Comparison of ENCODE assay signal across 12 cellular contexts in the genomic region with DNA sequence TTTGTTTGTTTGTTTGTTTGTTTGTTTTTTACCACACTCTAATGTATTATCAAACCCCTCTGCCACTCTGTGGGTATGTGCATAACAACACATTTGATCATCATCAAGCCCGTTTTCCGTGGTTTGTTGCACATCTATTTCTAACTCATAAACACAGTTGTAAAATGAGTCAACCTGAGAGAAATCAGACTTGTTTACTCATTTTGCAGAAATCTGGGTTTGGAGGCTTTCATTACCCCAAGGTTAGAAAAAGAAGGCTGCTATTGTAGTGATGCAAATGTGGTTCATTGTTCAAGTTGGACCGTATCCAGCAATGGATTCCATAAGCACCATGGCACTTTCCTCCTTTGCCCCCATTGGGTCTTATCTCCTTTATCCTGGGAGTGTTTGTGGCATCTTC.
A peak's percentile ranks its signal among the peaks of the same experiment; 100 is the strongest.
DNase-seq lines count a peak whose midpoint lies in the region; ATAC-seq and TF ChIP-seq lines count a peak whose summit lies in the region.
"Had no signal": no experiment of that assay in that cellular context is flagged by ENCODE, and none has a peak within 500 bp of the region (broad histone marks: within the 10 kb centered on the region; RNA-seq: fewer than 3 reads in every experiment).

No MANE protein-coding gene starts in this region.

- no TSS peak for BruUV-seq in mammary epithelial cell (replicated peaks; lab: Mats Ljungman, UMichigan)

- no peak for TF ChIP-seq CTCF in mammary epithelial cell (conservative IDR thresholded peaks at IDR 0.05 in 1 of 2, IDR thresholded peaks at IDR 0.05 in 1 of 2; ENCODE audit: extremely low read depth in 1 of 2, insufficient read depth in 1 of 2, low read depth in 1 of 2, low read length in 2 of 2)
- TF ChIP-seq CTCF in breast epithelium (IDR thresholded peaks at IDR 0.05) = no peak
- no peak for TF ChIP-seq CTCF in brain microvascular endothelial cell (IDR thresholded peaks at IDR 0.05; ENCODE audit: low read depth, low read length, missing control alignments)

- H3K27ac ChIP-seq in mammary epithelial cell (ENCODE audit: insufficient read depth, low read depth, low read length) (no peak overlapping the region), breast epithelium (no peak overlapping the region), brain microvascular endothelial cell (no peak overlapping the region)
- H3K27ac ChIP-seq: gastroesophageal sphincter, SJSA1 had no signal

- ATAC-seq in HG02759 (IDR thresholded peaks at IDR 0.05; ENCODE audit: unreplicated experiment) = peak; percentile 74
- ATAC-seq in HG03432 (IDR thresholded peaks at IDR 0.05; ENCODE audit: unreplicated experiment) = peak; percentile 84
- ATAC-seq in HG03135 (IDR thresholded peaks at IDR 0.05; ENCODE audit: unreplicated experiment) = no peak
- ATAC-seq: gastroesophageal sphincter had no signal

- CTCF ChIA-PET in mammary epithelial cell (lab: Charles Lee; ENCODE audit: low non-redundant PET) = interaction anchor here (0.6 kb wide), 1 partner anchor 481 kb away, joined by 3 read pairs; no protein-coding TSS in a partner anchor

- H3K9me3 ChIP-seq in mammary epithelial cell (replicated peaks; ENCODE audit: insufficient read depth, low read length) (no peaks in the 10 kb centered on the region), breast epithelium (no peaks in the 10 kb centered on the region)
- H3K9me3 ChIP-seq: gastroesophageal sphincter, SJSA1 had no signal

- in situ Hi-C loops in mammary epithelial cell (cut with MboI; ENCODE audit: low sequenced_read_pairs in 2 of 2) (no loop called here), brain microvascular endothelial cell (cut with HindIII; ENCODE audit: low pct_ligation_motif_present, low sequenced_read_pairs) (no loop called here)

- intact Hi-C loops in mammary epithelial cell (cut with micrococcal nuclease) (no loop called here), breast epithelium (cut with DNase I; ENCODE audit: low total_unique reads) (no loop called here)

- H3K36me3 ChIP-seq in mammary epithelial cell (ENCODE audit: insufficient read depth, low read length) (no peaks in the 10 kb centered on the region), breast epithelium (no peaks in the 10 kb centered on the region), brain microvascular endothelial cell (replicated peaks) (no peaks in the 10 kb centered on the region)
- H3K36me3 ChIP-seq: gastroesophageal sphincter, SJSA1 had no signal

- H3K9ac ChIP-seq in mammary epithelial cell (ENCODE audit: insufficient read depth, low read length) = no peak overlapping the region

- no peaks in the 10 kb centered on the region for H4K20me1 ChIP-seq in mammary epithelial cell (ENCODE audit: insufficient read depth, low read length)

- no peaks in the 10 kb centered on the region for H3K27me3 ChIP-seq in mammary epithelial cell (ENCODE audit: insufficient read depth, low read length)
- no peaks in the 10 kb centered on the region for H3K27me3 ChIP-seq in breast epithelium
- no peaks in the 10 kb centered on the region for H3K27me3 ChIP-seq in brain microvascular endothelial cell (replicated peaks)
- H3K27me3 ChIP-seq: gastroesophageal sphincter, SJSA1 had no signal

- DNase-seq in mammary epithelial cell (peak; percentile 31), breast epithelium (ENCODE audit: low spot score in 2 of 2) (no peak), renal cortical epithelial cell (ENCODE audit: low read depth) (peak; percentile 2), brain microvascular endothelial cell (no peak), HuH-7 (ENCODE audit: low spot score) (no peak)
- DNase-seq: 8988T; CD8-positive, alpha-beta memory T cell had no signal

- H3K4me2 ChIP-seq in mammary epithelial cell (ENCODE audit: insufficient read depth, low read depth, low read length) = no peak overlapping the region

- H3K4me3 ChIP-seq in mammary epithelial cell (replicated peaks in 1 of 3; ENCODE audit: insufficient read depth in 1 of 3, low read depth in 2 of 3, low read length in 3 of 3) = no peak overlapping the region
- H3K4me3 ChIP-seq in breast epithelium = no peak overlapping the region
- H3K4me3 ChIP-seq in brain microvascular endothelial cell (ENCODE audit: low read depth, low read length) = no peak overlapping the region
- H3K4me3 ChIP-seq: gastroesophageal sphincter, SJSA1 had no signal

- dilution Hi-C loops in mammary epithelial cell (cut with HindIII; ENCODE audit: low sequenced_read_pairs) = no loop called here

- 69% methylated on average over 3 of the region's 3 CpGs for WGBS in mammary epithelial cell (ENCODE audit: low coverage, missing lambda C conversion rate)

- TF ChIP-seq POLR2A in breast epithelium (IDR thresholded peaks at IDR 0.05) = no peak

- H3K4me1 ChIP-seq in mammary epithelial cell (ENCODE audit: insufficient read depth, low read length) (no peaks in the 10 kb centered on the region), breast epithelium (no peaks in the 10 kb centered on the region)
- H3K4me1 ChIP-seq: gastroesophageal sphincter, SJSA1 had no signal

- no peak overlapping the region for H2AFZ ChIP-seq in mammary epithelial cell (ENCODE audit: low read depth, low read length)

- no peaks in the 10 kb centered on the region for H3K79me2 ChIP-seq in mammary epithelial cell (ENCODE audit: insufficient read depth, low read length)

Comparison
In these comparisons a context has a peak if more than half of its experiments do, and no peak if none do; other contexts are left out.
1. DNase-seq: peak in mammary epithelial cell (single experiment) and renal cortical epithelial cell (single experiment); none in breast epithelium (0 of 2), brain microvascular endothelial cell (single experiment) and HuH-7 (single experiment).